ENCODE assay signal across 22 cellular contexts in the genomic region with DNA sequence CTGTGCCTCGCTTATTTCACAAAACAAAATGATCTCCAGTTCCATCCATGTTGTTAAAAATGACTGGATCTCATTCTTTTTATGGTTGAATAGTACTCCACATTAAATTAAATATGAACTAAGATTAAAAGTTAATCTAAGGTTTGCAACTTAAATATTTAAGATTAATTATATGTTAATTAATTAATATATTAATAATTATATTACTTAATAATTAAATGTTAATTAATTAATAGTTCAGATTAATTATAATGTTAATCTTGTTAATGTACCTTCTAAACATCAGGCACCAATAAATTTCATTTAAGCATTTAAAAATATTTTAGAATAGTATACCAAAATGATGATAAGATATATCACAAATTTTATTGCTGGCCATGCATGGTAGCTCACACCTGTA.
DNase-seq lines count a peak whose midpoint lies in the region; ATAC-seq, FAIRE-seq and TF ChIP-seq lines count a peak whose summit lies in the region.
"Had no signal": no experiment of that assay in that cellular context is flagged by ENCODE, and none has a peak within 500 bp of the region (broad histone marks: within the 10 kb centered on the region; RNA-seq: fewer than 3 reads in every experiment).

No MANE protein-coding gene starts in this region.

- no peak overlapping the region for H3K27ac ChIP-seq in small intestine (ENCODE audit: low read depth in 1 of 2, low read length in 1 of 2)
- H3K27ac ChIP-seq: 22Rv1; A549; BLaER1 treated with 17β-estradiol and CSF1 and Interleukin-3, amounts not matched to agents 10 nM and 100 nM had no signal

- H3K4me1 ChIP-seq in small intestine (ENCODE audit: control insufficient read depth in 2 of 2, insufficient read depth in 1 of 2, low read depth in 1 of 2, low read length in 1 of 2): no peaks in the 10 kb centered on the region
- H3K4me1 ChIP-seq: A549; BE2C; BLaER1 treated with 17β-estradiol and CSF1 and Interleukin-3, amounts not matched to agents 10 nM and 100 nM had no signal

- no peaks in the 10 kb centered on the region for H3K36me3 ChIP-seq in small intestine (ENCODE audit: control insufficient read depth in 2 of 2, insufficient read depth in 2 of 2, low read length in 2 of 2)
- H3K36me3 ChIP-seq: BE2C; BLaER1 treated with 17β-estradiol and CSF1 and Interleukin-3, amounts not matched to agents 10 nM and 100 nM had no signal

- no peak overlapping the region for H3K27ac Mint-ChIP-seq in natural killer cell
- H3K27ac Mint-ChIP-seq: CD4-positive, alpha-beta memory T cell; GM23338 had no signal

- intact Hi-C loops in natural killer cell (cut with micrococcal nuclease): no loop called here

- H3K27me3 Mint-ChIP-seq in natural killer cell (ENCODE audit: low read depth in 2 of 2): no peaks in the 10 kb centered on the region
- H3K27me3 Mint-ChIP-seq: CD4-positive, alpha-beta memory T cell had no signal

- DNase-seq in frontal cortex (ENCODE audit: low spot score in 2 of 2): no peak
- no peak for DNase-seq in small intestine
- no peak for DNase-seq in DMS153 (lab: John Stamatoyannopoulos, UW)
- no peak for DNase-seq in natural killer cell
- DNase-seq: ACHN; AML-193; BE2C; Calu3; CD4-positive, alpha-beta memory T cell; COR-L47; DND-41; GDM1; H9 had no signal

- FAIRE-seq in A204.1 (lab: Jason Lieb, UNC) (peak; percentile 96), TTC549 (lab: Jason Lieb, UNC) (peak; percentile 64), frontal cortex (lab: Jason Lieb, UNC) (peak; percentile 97), small intestine (lab: Jason Lieb, UNC) (peak; percentile 64)
- FAIRE-seq: A549, GM12878 had no signal

- no peak overlapping the region for H3K4me3 ChIP-seq in small intestine (ENCODE audit: low read depth in 1 of 2, low read length in 2 of 2)
- H3K4me3 ChIP-seq: A549; BLaER1 treated with 17β-estradiol and CSF1 and Interleukin-3, amounts not matched to agents 10 nM and 100 nM; GM12878; GM23338 had no signal

- ATAC-seq in GM18873 (IDR thresholded peaks at IDR 0.05; ENCODE audit: low FRiP score, unreplicated experiment): no peak
- no peak for ATAC-seq in natural killer cell
- ATAC-seq: A549, GM12878, GM23338, HCT116 had no signal

- H3K36me3 Mint-ChIP-seq in natural killer cell: peaks cover 7% of the 10 kb centered on the region
- H3K36me3 Mint-ChIP-seq: CD4-positive, alpha-beta memory T cell had no signal

- TF ChIP-seq CTCF in natural killer cell (IDR thresholded peaks at IDR 0.05): no peak

- WGBS in small intestine, 3 donors: 65 to 82% (median 78%) methylated on average over 1 of the region's 1 CpG

- peaks cover 17 to 26% of the 10 kb centered on the region in 2 donors for H3K9me3 Mint-ChIP-seq in natural killer cell
- H3K9me3 Mint-ChIP-seq: GM23338, H9 had no signal

- no peaks in the 10 kb centered on the region for H3K27me3 ChIP-seq in small intestine (ENCODE audit: control insufficient read depth in 2 of 2, insufficient read depth in 2 of 2, low read length in 2 of 2)
- H3K27me3 ChIP-seq: BE2C; BLaER1 treated with 17β-estradiol and CSF1 and Interleukin-3, amounts not matched to agents 10 nM and 100 nM had no signal

- H3K9me3 ChIP-seq in small intestine (ENCODE audit: control insufficient read depth, low read depth): no peaks in the 10 kb centered on the region
- H3K9me3 ChIP-seq: A549; BE2C; BLaER1 treated with 17β-estradiol and CSF1 and Interleukin-3, amounts not matched to agents 10 nM and 100 nM had no signal

- H3K4me3 Mint-ChIP-seq in natural killer cell: no peak overlapping the region
- H3K4me3 Mint-ChIP-seq: CD4-positive, alpha-beta memory T cell; GM23338; H9 had no signal

- H3K4me1 Mint-ChIP-seq in natural killer cell: no peaks in the 10 kb centered on the region
- H3K4me1 Mint-ChIP-seq: CD4-positive, alpha-beta memory T cell had no signal
